In the genomic region with DNA sequence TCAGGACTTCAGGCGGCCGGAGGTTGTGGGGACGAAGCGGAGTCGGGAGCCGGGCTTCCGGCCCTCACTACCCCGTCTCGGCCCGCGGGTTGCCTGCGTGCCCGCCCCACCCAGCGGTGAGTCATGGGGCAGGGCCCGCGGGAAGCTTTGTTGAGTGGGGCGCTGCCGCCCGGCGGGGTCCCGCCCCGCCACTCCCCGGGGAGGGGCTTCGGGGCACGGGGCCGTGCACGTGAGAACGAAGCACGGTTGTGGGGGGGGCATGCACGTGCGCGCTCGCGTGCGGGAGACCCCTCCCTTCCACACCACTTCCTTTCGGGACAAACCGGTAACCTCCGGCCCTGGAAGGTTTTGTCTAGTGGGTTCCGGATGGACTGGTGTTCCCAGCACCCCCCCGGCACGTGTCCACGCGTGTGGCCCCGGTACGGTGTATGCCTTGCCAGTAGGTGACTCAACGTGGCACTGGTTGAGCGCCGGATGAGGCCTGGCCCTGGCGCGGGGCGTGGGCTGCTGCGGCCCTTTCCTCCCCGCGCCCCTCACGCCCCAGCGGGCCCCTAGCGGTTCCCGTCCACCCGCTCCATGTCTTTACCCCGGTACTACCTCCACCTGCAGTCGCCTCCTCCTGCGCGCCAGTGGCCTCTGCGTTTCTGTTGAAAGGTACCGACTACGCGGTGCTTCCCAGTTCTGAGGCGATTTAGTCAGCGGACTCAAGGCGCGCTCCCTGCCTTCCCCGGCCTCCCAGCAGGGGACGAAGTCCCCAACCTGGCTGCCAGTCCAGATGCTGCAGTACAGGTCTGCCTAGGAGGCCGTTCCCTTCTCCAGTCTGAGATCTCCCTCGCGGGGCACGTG, we compare ENCODE assay signal across 8 cellular contexts. TPM values are rescaled to one million over a fixed set of nuclear protein-coding genes. Genes with fewer than 3 reads are reported as not detected.
DNase-seq lines count a peak whose midpoint lies in the region; ATAC-seq, FAIRE-seq and TF ChIP-seq lines count a peak whose summit lies in the region.

No MANE protein-coding gene starts in this region.

- no peak for FAIRE-seq in kidney (lab: Jason Lieb, UNC)

- peaks cover 5% of the 10 kb centered on the region for H3K27me3 Mint-ChIP-seq in IgD-negative memory B cell
- H3K27me3 Mint-ChIP-seq in WTC11 (ENCODE audit: low read depth) = peaks cover 58% of the 10 kb centered on the region

- H3K36me3 Mint-ChIP-seq in IgD-negative memory B cell (no peaks in the 10 kb centered on the region), WTC11 (no peaks in the 10 kb centered on the region)

- peaks cover 34 to 36% of the 10 kb centered on the region in 2 donors for H3K4me1 ChIP-seq in kidney (ENCODE audit: control insufficient read depth in 1 of 2, insufficient read depth in 1 of 2, low read depth in 1 of 2, low read length in 2 of 2)

- CTCF ChIA-PET in WTC11 (lab: Charles Lee) = interaction anchor here (1.2 to 13.7 kb wide), 3 partner anchors 11 to 29 kb away, joined by 8 to 462 read pairs (median 85); partner anchors contain the start of gene MMRN2

- peaks cover 3 to 14% (median 10%) of the 10 kb centered on the region in 3 donors for H3K4me1 Mint-ChIP-seq in IgD-negative memory B cell
- H3K4me1 Mint-ChIP-seq in WTC11 = peaks cover 48% of the 10 kb centered on the region

- ATAC-seq in GM21528 (IDR thresholded peaks at IDR 0.05; ENCODE audit: low FRiP score, unreplicated experiment) = peak; percentile 76
- peak; percentile 20 for ATAC-seq in WTC11

- H3K27ac Mint-ChIP-seq in IgD-negative memory B cell (peak overlapping the region; percentile 84 to 96 (median 95)), WTC11 (0 out of 2 replicates have a peak overlapping the region, but pooled peaks have one; percentile 65)

- H3K9me3 Mint-ChIP-seq in IgD-negative memory B cell (no peaks in the 10 kb centered on the region), WTC11 (no peaks in the 10 kb centered on the region)

- no peaks in the 10 kb centered on the region for H3K36me3 ChIP-seq in kidney (ENCODE audit: control insufficient read depth in 1 of 2, insufficient read depth in 2 of 2, low read length in 2 of 2)

- H3K9ac ChIP-seq in kidney (ENCODE audit: low read length in 2 of 2) = peak overlapping the region in 1 of 2 donors; percentile 94

- H3K4me3 ChIP-seq in cardiac fibroblast (replicated peaks in 1 of 2; ENCODE audit: low read depth in 2 of 2, low read length in 2 of 2) = peak overlapping the region; percentile 57
- H3K4me3 ChIP-seq in kidney (ENCODE audit: low read length in 2 of 2) = peak overlapping the region; percentile 62

- peak overlapping the region; percentile 89 to 97 for H3K27ac ChIP-seq in kidney (ENCODE audit: low read depth in 2 of 2, low read length in 2 of 2)

- DNase-seq in EH (ENCODE audit: low read depth) (peak; percentile 90), WTC11 (ENCODE audit: low spot score) (peak; percentile 66), cardiac fibroblast (ENCODE audit: low read depth in 2 of 2) (peak; percentile 84 to 89), kidney (peak; percentile 98), NCI-H446 (lab: John Stamatoyannopoulos, UW) (no peak)
- DNase-seq in stimulated activated CD4-positive, alpha-beta T cell treated with anti-CD3 and anti-CD28 coated beads, Interleukin-1b, Interleukin-23, amount 100 ng/mL, for 24 hours (ENCODE audit: low read depth in 4 of 4, low spot score in 1 of 4) = peak; percentile 53 to 79 (median 72)

- no peak for TF ChIP-seq CTCF in WTC11 (IDR thresholded peaks at IDR 0.05)
- TF ChIP-seq CTCF in cardiac fibroblast (IDR thresholded peaks at IDR 0.05; ENCODE audit: low read depth, low read length) = no peak
- TF ChIP-seq CTCF in kidney (IDR thresholded peaks at IDR 0.05; ENCODE audit: borderline replicate concordance, extremely low read depth, insufficient read depth) = no peak

- no peaks in the 10 kb centered on the region for H3K9me3 ChIP-seq in kidney (ENCODE audit: control insufficient read depth in 1 of 2, low read length in 2 of 2)

- POLR2A ChIA-PET in WTC11 (lab: Charles Lee) = interaction anchor here (1.0 kb wide), 1 partner anchor 16 kb away, joined by 3 read pairs; no protein-coding TSS in a partner anchor

- intact Hi-C loops in kidney (cut with DNase I) = no loop called here

- H3K4me3 Mint-ChIP-seq in IgD-negative memory B cell = peak overlapping the region; percentile 82 to 97 (median 88)
- H3K4me3 Mint-ChIP-seq in WTC11 = peak overlapping the region; percentile 82

TF ChIP-seq in WTC11, 78 proteins besides CTCF, POLR2A, EP300 and RAD21 (continues in another document):
- no peak for TF ChIP-seq ZSCAN18 (CRISPR knock-in tag; IDR thresholded peaks at IDR 0.05)
- no peak for TF ChIP-seq ZMAT4 (CRISPR knock-in tag; IDR thresholded peaks at IDR 0.05)
- no peak for TF ChIP-seq TEAD1 (CRISPR knock-in tag; IDR thresholded peaks at IDR 0.05)
- TF ChIP-seq ZNF281 (CRISPR knock-in tag; IDR thresholded peaks at IDR 0.05) = no peak
- no peak; the same call in 1 of the 2 replicates for TF ChIP-seq FOXP1 (CRISPR knock-in tag; IDR thresholded peaks at IDR 0.05; ENCODE audit: borderline replicate concordance)
- TF ChIP-seq, protein P1, sequence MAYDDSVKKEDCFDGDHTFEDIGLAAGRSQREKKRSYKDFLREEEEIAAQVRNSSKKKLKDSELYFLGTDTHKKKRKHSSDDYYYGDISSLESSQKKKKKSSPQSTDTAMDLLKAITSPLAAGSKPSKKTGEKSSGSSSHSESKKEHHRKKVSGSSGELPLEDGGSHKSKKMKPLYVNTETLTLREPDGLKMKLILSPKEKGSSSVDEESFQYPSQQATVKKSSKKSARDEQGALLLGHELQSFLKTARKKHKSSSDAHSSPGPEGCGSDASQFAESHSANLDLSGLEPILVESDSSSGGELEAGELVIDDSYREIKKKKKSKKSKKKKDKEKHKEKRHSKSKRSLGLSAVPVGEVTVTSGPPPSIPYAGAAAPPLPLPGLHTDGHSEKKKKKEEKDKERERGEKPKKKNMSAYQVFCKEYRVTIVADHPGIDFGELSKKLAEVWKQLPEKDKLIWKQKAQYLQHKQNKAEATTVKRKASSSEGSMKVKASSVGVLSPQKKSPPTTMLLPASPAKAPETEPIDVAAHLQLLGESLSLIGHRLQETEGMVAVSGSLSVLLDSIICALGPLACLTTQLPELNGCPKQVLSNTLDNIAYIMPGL (CRISPR knock-in tag; IDR thresholded peaks at IDR 0.05) = peak; percentile 51; the same call in 1 of the 2 replicates
- TF ChIP-seq, protein P2, sequence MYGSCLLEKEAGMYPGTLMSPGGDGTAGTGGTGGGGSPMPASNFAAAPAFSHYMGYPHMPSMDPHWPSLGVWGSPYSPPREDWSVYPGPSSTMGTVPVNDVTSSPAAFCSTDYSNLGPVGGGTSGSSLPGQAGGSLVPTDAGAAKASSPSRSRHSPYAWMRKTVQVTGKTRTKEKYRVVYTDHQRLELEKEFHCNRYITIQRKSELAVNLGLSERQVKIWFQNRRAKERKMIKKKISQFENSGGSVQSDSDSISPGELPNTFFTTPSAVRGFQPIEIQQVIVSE (CRISPR knock-in tag; IDR thresholded peaks at IDR 0.05; ENCODE audit: borderline replicate concordance) = no peak

RNA-seq across cellular contexts. Expression of gene ADIRF, which starts 3.1 kb away (rescaled TPM):
- polyA plus RNA-seq in IgD-negative memory B cell (not detected), kidney (ENCODE audit: insufficient read depth, low read depth, low replicate concordance) (897 TPM)
- total RNA-seq in WTC11 (2021) (0.30 to 1.0 TPM (median 0.70 TPM) in 3 replicates), kidney (357 TPM)

RNA-seq across cellular contexts. Expression of gene SNCG, which starts 13.0 kb away (rescaled TPM):
- polyA plus RNA-seq in IgD-negative memory B cell (not detected), kidney (ENCODE audit: insufficient read depth, low read depth, low replicate concordance) (92.8 TPM)
- total RNA-seq in WTC11 (2021) (8.4 to 14.3 TPM (median 12.0 TPM) in 3 replicates), kidney (41.3 TPM)

RNA-seq across cellular contexts. Expression of gene MMRN2, which starts 14.0 kb away (rescaled TPM):
- polyA plus RNA-seq in IgD-negative memory B cell (not detected), kidney (ENCODE audit: insufficient read depth, low read depth, low replicate concordance) (19.9 TPM)
- total RNA-seq in WTC11 (2021) (1.7 to 2.8 TPM (median 2.4 TPM) in 3 replicates), kidney (65.9 TPM)

RNA-seq across cellular contexts. Expression of gene FAM25A, which starts 48.7 kb away (rescaled TPM):
- polyA plus RNA-seq in IgD-negative memory B cell (not detected), kidney (ENCODE audit: insufficient read depth, low read depth, low replicate concordance) (not detected)
- total RNA-seq in WTC11 (2021) (not detected in 3 replicates), kidney (not detected)

Comparison
In these comparisons a context has a peak if more than half of its experiments do, and no peak if none do; other contexts are left out.
1. DNase-seq: peak in EH (single experiment), WTC11 (single experiment), cardiac fibroblast (2 of 2), kidney (single experiment) and stimulated activated CD4-positive, alpha-beta T cell treated with anti-CD3 and anti-CD28 coated beads, Interleukin-1b, Interleukin-23, amount 100 ng/mL, for 24 hours (4 of 4); none in NCI-H446 (0 of 2).
2. RNA of gene ADIRF, which starts 3.1 kb away (total RNA-seq): 357 TPM in kidney (single experiment); 0.30 to 1.0 TPM in WTC11; every median in the first group is over 100 times any median in the second.
3. RNA of gene MMRN2, which starts 14.0 kb away (total RNA-seq): 65.9 TPM in kidney (single experiment); 1.7 to 2.8 TPM in WTC11; every median in the first group is over 10 times any median in the second.